Comparison of ENCODE assay signal across 1 cellular context in the genomic region with DNA sequence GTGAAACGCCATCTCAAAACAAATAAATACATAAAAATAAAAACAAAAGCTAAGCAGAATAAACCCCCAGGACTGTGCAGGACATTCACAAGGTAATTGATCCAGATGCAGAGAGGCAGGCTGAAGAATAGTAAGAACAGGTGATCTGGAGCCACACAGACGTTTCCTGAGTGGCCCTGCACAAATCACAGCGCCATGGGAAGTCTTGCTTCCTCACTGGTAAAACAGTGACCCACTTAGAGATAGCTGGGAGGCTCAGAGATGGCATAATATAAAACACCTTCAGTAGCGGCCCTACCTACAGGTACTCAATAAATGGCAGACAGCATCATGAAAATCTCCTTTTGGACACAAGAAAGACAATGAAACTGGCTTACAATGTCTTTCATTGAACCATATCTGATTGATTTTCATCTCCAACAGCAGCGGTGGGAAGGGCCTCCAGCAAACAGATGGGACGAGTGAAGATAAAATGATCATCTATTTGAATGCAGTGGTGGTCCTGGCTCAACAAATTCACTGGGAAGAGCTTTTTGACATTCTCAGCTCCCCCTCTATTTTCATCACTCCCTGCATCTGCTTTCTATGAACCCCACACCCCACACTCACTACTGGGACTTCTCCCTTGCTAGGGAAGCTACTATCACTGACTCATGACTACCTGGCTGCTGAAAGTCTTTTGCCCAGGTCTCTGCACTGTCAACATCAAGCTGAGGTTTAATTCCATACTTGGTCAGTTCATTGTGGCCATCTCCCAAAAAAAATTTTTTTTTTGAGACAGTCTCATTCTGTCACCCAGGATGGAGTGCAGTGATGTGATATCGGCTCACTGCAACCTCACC.
TF ChIP-seq lines count a peak whose summit lies in the region.

No MANE protein-coding gene starts in this region.

TF ChIP-seq in H1, 55 proteins besides CTCF, POLR2A, EP300 and RAD21:
- TF ChIP-seq ZNF274 (IDR thresholded peaks at IDR 0.05; ENCODE audit: borderline replicate concordance, extremely low read depth, low read length) (no peak), RNF2 (IDR thresholded peaks at IDR 0.05; ENCODE audit: borderline replicate concordance, low read depth, low read length, missing control alignments, poor library complexity, severe bottlenecking) (no peak), NANOG (IDR thresholded peaks at IDR 0.05; ENCODE audit: insufficient read depth, low read depth, low read length, poor library complexity, severe bottlenecking) (no peak), SP4 (IDR thresholded peaks at IDR 0.05; ENCODE audit: low read length) (no peak), CTBP2 (IDR thresholded peaks at IDR 0.05; ENCODE audit: borderline replicate concordance, insufficient read depth, insufficient read length, low read length) (no peak), EGR1 (IDR thresholded peaks at IDR 0.05; ENCODE audit: borderline replicate concordance, low read depth, low read length) (no peak), KDM5A (IDR thresholded peaks at IDR 0.05; ENCODE audit: low read length) (no peak)
